In the genomic region with DNA sequence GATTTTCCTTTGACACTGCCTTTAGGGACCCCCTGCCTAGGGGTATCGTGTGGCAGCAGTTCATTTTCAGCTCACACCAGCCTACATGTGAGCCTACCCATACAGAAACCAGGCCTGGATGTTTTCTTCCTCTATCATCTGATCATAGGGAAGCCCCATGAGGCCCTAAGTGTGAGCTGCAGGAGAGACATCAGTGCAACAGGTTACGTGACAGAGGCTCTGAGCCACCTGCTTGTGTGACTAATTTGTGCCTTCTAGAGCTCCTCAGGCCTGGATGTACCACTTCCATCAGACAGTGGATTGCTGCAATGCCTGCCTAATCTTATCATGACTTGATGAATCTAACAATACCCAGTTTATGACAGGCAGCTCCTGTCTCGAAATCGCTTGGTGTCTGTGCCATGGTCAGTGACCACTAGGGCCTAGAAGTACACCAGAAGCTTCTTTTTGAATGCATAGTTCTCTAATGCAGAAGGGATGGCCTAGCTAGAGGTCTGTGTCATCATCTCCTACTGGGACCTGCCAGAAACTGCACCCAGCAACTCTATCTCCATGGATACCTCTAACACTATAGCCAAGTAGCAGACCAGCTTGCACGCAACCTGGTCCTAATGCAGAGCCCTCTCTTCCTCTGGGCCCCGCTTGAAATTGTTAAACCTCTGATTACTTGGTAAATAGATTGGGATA, we compare ENCODE assay signal across 1 cellular context.
A peak's percentile ranks its signal among the peaks of the same experiment; 100 is the strongest.
TF ChIP-seq lines count a peak whose summit lies in the region.

No MANE protein-coding gene starts in this region.

TF ChIP-seq in K562, 482 proteins besides CTCF, POLR2A, EP300 and RAD21:
- no peak for TF ChIP-seq ZNF24 (IDR thresholded peaks at IDR 0.05)
- no peak for TF ChIP-seq FIP1L1 (IDR thresholded peaks at IDR 0.05; ENCODE audit: low read depth, low read length, poor library complexity, severe bottlenecking)
- TF ChIP-seq, protein P1, sequence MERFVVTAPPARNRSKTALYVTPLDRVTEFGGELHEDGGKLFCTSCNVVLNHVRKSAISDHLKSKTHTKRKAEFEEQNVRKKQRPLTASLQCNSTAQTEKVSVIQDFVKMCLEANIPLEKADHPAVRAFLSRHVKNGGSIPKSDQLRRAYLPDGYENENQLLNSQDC (CRISPR knock-in tag; IDR thresholded peaks at IDR 0.05): no peak
- TF ChIP-seq PTTG1 (tag; IDR thresholded peaks at IDR 0.05; ENCODE audit: low read depth): no peak
- peak; percentile 20; the same call in 1 of the 2 replicates for TF ChIP-seq RFX1 (IDR thresholded peaks at IDR 0.05)
- no peak for TF ChIP-seq ELF4 (CRISPR knock-in tag; IDR thresholded peaks at IDR 0.05)
TF ChIP-seq in K562: peak in this region for 1.
